Comparison of ENCODE assay signal across 22 cellular contexts in genomic region chr4:177687117-177687516, GRCh38.
"Had no signal": no experiment of that assay in that cellular context is flagged by ENCODE, and none has a peak within 500 bp of the region (broad histone marks: within the 10 kb centered on the region; RNA-seq: fewer than 3 reads in every experiment).

No MANE protein-coding gene starts in this region.

- H3K4me3 ChIP-seq: heart left ventricle, left ventricle myocardium inferior, lower lobe of right lung, prostate gland, skin epidermis, suprapubic skin, transverse colon, upper lobe of right lung, uterus had no signal

- H3K27me3 ChIP-seq: heart left ventricle, neutrophil, suprapubic skin, transverse colon, upper lobe of right lung, uterus had no signal

- H3K9me3 ChIP-seq: heart left ventricle, left ventricle myocardium inferior, lower lobe of right lung, neutrophil, prostate gland, suprapubic skin, transverse colon, upper lobe of right lung, uterus had no signal

- DNase-seq: cortex of kidney; effector memory CD8-positive, alpha-beta T cell; heart left ventricle; hippocampal formation; immature natural killer cell; left ventricle myocardium inferior; lower lobe of right lung; natural killer cell; right cardiac atrium; stimulated activated CD4-positive, alpha-beta T cell treated with anti-CD3 and anti-CD28 coated beads, Interleukin-15, amount 100 ng/mL, for 24 hours; stimulated activated CD4-positive, alpha-beta T cell treated with anti-CD3 and anti-CD28 coated beads, Interleukin-2, amount 100 ng/mL, for 48 hours; stimulated activated CD8-positive, alpha-beta memory T cell treated with anti-CD3 and anti-CD28 coated beads, Interleukin-4, amount 100 ng/mL, for 48 hours; stimulated activated naive CD4-positive, alpha-beta T cell; stimulated activated naive CD8-positive, alpha-beta T cell treated with anti-CD3 and anti-CD28 coated beads, Interleukin-15, amount 100 ng/mL, for 72 hours; transverse colon; upper lobe of right lung; uterus had no signal

- H3K36me3 ChIP-seq: heart left ventricle, left ventricle myocardium inferior, lower lobe of right lung, neutrophil, prostate gland, suprapubic skin, transverse colon, upper lobe of right lung, uterus had no signal

- H3K79me2 ChIP-seq: parathyroid adenoma had no signal

- ATAC-seq: effector memory CD8-positive, alpha-beta T cell; heart left ventricle; lower lobe of right lung; natural killer cell; right cardiac atrium; stimulated activated naive CD8-positive, alpha-beta T cell treated with anti-CD3 and anti-CD28 coated beads, Interleukin-15, amount 100 ng/mL, for 72 hours; upper lobe of right lung had no signal

- H3K4me1 ChIP-seq: heart left ventricle, left ventricle myocardium inferior, lower lobe of right lung, parathyroid adenoma, prostate gland, suprapubic skin, upper lobe of right lung, uterus had no signal

- H2AFZ ChIP-seq: parathyroid adenoma had no signal

- H3K27ac ChIP-seq: heart left ventricle, left ventricle myocardium inferior, lower lobe of right lung, neutrophil, parathyroid adenoma, prostate gland, skin epidermis, suprapubic skin, transverse colon, upper lobe of right lung, uterus had no signal
